Comparison of ENCODE assay signal across 8 cellular contexts in the genomic region with DNA sequence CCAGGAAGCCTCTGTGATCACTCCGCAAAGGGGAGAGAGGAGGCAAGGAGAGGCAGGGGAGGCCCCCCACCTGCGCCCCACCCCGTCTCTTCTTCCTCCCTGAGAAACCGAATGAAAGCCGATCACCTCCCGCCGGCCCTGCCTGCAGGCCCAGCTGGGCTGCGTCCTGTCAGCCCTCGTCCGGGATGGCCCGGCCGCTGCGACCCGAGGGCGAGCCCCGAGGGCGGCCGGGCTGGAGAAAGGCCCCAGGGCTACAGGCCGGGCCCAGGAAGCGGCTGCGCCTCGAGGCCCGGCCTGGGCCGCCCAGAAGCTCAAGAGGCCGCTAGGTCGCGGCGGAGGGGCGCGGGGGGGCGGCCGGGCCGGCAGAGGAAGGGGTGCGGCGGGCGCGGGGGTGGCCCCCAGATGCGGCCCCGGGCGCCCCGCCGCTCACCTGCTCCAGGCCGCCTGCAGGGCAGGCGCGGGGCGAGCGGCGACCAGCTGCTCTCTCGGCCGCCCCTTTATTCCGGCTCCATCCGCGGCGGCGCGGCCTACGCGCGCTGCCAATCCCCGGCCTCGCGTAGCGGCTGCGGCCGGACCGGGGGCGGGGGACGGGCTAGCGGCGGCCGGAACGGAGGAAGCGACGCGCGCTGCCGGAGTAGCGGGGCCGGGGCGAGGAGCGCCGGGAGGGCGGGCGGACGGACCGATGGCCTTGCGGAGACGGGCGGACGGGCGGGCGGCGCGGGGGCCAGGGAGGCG. TPM values are rescaled to one million over a fixed set of nuclear protein-coding genes. Genes with fewer than 3 reads are reported as not detected.
A peak's percentile ranks its signal among the peaks of the same experiment; 100 is the strongest.
DNase-seq lines count a peak whose midpoint lies in the region; ATAC-seq and TF ChIP-seq lines count a peak whose summit lies in the region.

A gene (minus strand): TSS at position 702 of the 735 bp plus-strand sequence. CDS start 2,407 bp downstream, outside the sequence.

- TF ChIP-seq POLR2A in spleen (IDR thresholded peaks at IDR 0.05): no peak

- H3K4me1 Mint-ChIP-seq in IgD-negative memory B cell: peaks cover 21 to 27% (median 26%) of the 10 kb centered on the region in 3 donors

- ATAC-seq in GM21526 (IDR thresholded peaks at IDR 0.05; ENCODE audit: low FRiP score, unreplicated experiment): peak; percentile 20

- H3K27ac Mint-ChIP-seq in IgD-negative memory B cell: peak within 1 kb of the TSS; percentile 50 to 97 (median 93)

- peaks cover 14 to 91% (median 61%) of the 10 kb centered on the region in 6 donors for H3K4me1 ChIP-seq in spleen

- TF ChIP-seq CTCF in GM06990 (IDR thresholded peaks at IDR 0.05; ENCODE audit: insufficient read depth, low read length, poor library complexity, severe bottlenecking): no peak
- no peak for TF ChIP-seq CTCF in spleen (IDR thresholded peaks at IDR 0.05 in 8 of 11, conservative IDR thresholded peaks at IDR 0.05 in 3 of 11)

- WGBS in adipose tissue, 3 donors: 1 to 2% (median 1%) methylated on average over 48 to 94 of the region's 95 CpGs
- WGBS in spleen, 5 donors: 0 to 1% (median 0%) methylated on average over 3 to 95 of the region's 95 CpGs

- H3K9me3 ChIP-seq in spleen: no peaks in the 10 kb centered on the region

- DNase-seq in GM06990 (ENCODE audit: extremely low read depth, insufficient read length) (no peak), iPS-NIHi7 (ENCODE audit: extremely low spot score) (peak; percentile 35), spleen (peak; percentile 89), NK-92 (lab: John Stamatoyannopoulos, UW; ENCODE audit: unreplicated experiment) (no peak), SW 1271 (lab: John Stamatoyannopoulos, UW) (no peak)

- H3K27me3 ChIP-seq in GM06990 (replicated peaks; ENCODE audit: control insufficient read depth, insufficient read depth, low read length) (no peaks in the 10 kb centered on the region), spleen (replicated peaks in 1 of 7) (no peaks in the 10 kb centered on the region)

- H3K4me3 ChIP-seq in GM06990 (replicated peaks; ENCODE audit: low read depth, low read length) (peak within 1 kb of the TSS; percentile 97), spleen (peak within 1 kb of the TSS; percentile 60 to 92 (median 77))

- no peaks in the 10 kb centered on the region for H3K9me3 Mint-ChIP-seq in IgD-negative memory B cell

- H3K36me3 ChIP-seq in GM06990 (ENCODE audit: control insufficient read depth, insufficient read depth, low read length) (peaks cover 14% of the 10 kb centered on the region), spleen (peaks cover 7 to 60% (median 36%) of the 10 kb centered on the region in 6 donors)

- H3K36me3 Mint-ChIP-seq in IgD-negative memory B cell: peaks cover 5% of the 10 kb centered on the region

- H3K27ac ChIP-seq in adipose tissue (ENCODE audit: low read depth, low read length) (peak within 1 kb of the TSS; percentile 42), spleen (peak within 1 kb of the TSS; percentile 86 to 98 (median 96))

- H3K4me3 Mint-ChIP-seq in IgD-negative memory B cell: peak within 1 kb of the TSS; percentile 89 to 98 (median 96)

- no peaks in the 10 kb centered on the region for H3K27me3 Mint-ChIP-seq in IgD-negative memory B cell

- intact Hi-C loops in spleen (cut with DNase I; ENCODE audit: low total_unique reads): loop anchor here (10.0 kb wide), 2 partner anchors 245 to 405 kb away; no protein-coding TSS in a partner anchor

RNA-seq across cellular contexts. Expression of the gene that starts here (rescaled TPM):
- polyA plus RNA-seq in IgD-negative memory B cell: 11.0 TPM
- 1 to 10 TPM; 2.5 to 4.5 (median 3.0) TPM for polyA plus RNA-seq in adipose tissue
- 10 to 100 TPM; 13.0 to 23.4 (median 17.4) TPM for total RNA-seq in spleen
- 1 to 10 TPM; 3.0 to 7.6 (median 3.4) TPM for polyA plus RNA-seq in spleen

Comparison
In these comparisons a context has a peak if more than half of its experiments do, and no peak if none do; other contexts are left out.
1. DNase-seq: peak in iPS-NIHi7 (single experiment) and spleen (single experiment); none in GM06990 (single experiment), NK-92 (single experiment) and SW 1271 (0 of 2).